ENCODE assay signal across 23 cellular contexts in the genomic region with DNA sequence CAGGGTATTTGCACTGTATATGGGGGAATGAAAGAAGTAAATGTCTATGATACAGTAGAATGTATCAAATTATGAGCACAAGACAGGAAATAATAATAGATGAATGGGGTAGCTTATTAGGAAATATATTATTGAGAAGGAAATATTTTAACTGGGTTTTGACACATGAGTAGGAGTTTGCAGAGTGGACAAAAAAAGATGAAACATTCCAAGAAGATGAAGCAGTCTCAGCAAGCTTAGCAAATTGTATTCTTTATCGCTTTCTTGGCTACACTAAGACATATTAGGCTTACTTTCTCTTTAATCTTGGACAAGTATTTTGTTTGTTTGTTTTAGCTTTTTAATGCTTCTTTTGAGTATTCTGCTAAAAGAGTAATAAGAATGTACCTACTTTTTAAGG. TPM values are rescaled to one million over a fixed set of nuclear protein-coding genes. Genes with fewer than 3 reads are reported as not detected.
DNase-seq lines count a peak whose midpoint lies in the region; ATAC-seq, FAIRE-seq and TF ChIP-seq lines count a peak whose summit lies in the region.
"Had no signal": no experiment of that assay in that cellular context is flagged by ENCODE, and none has a peak within 500 bp of the region (broad histone marks: within the 10 kb centered on the region; RNA-seq: fewer than 3 reads in every experiment).

No MANE protein-coding gene starts in this region.

- WGBS in SK-N-SH (ENCODE audit: low lambda C conversion rate), result 55% methylated on average over 1 of the region's 1 CpG
- WGBS in mammary epithelial cell (ENCODE audit: low coverage, missing lambda C conversion rate), result 91% methylated on average over 1 of the region's 1 CpG

- in situ Hi-C loops in mammary epithelial cell (cut with MboI; ENCODE audit: low sequenced_read_pairs in 2 of 2), result no loop called here

- H3K4me1 ChIP-seq in SK-N-SH (ENCODE audit: control insufficient read depth in 1 of 2, insufficient read depth in 2 of 2, low read depth in 1 of 2, low read length in 1 of 2) (peaks cover 0 to 3% of the 10 kb centered on the region in 2 experiments; a peak in 1 of 4 replicates), SJSA1 (replicated peaks) (peaks cover 21% of the 10 kb centered on the region), keratinocyte (ENCODE audit: control insufficient read depth, extremely low read depth, insufficient read depth, low read length) (peaks cover 21% of the 10 kb centered on the region), mammary epithelial cell (ENCODE audit: insufficient read depth, low read length) (peaks cover 10% of the 10 kb centered on the region)

- H3K4me2 ChIP-seq in SK-N-SH (no peak overlapping the region), keratinocyte (ENCODE audit: control insufficient read depth, extremely low read depth, insufficient read depth, low read depth, low read length) (no peak overlapping the region), mammary epithelial cell (ENCODE audit: insufficient read depth, low read depth, low read length) (no peak overlapping the region)

- CTCF ChIA-PET in SK-N-SH (lab: Yijun Ruan, JAX) (no interaction called here), mammary epithelial cell (lab: Charles Lee; ENCODE audit: low non-redundant PET) (no interaction called here)

- no peak for TF ChIP-seq EP300 in SK-N-SH (IDR thresholded peaks at IDR 0.05; ENCODE audit: borderline replicate concordance in 1 of 2, low read depth in 1 of 2, low read length in 1 of 2)

- POLR2A ChIA-PET in SK-N-SH (lab: Yijun Ruan, JAX), result no interaction called here

- no peak for TF ChIP-seq CTCF in SK-N-SH (IDR thresholded peaks at IDR 0.05)
- no peak for TF ChIP-seq CTCF in keratinocyte (optimal IDR thresholded peaks at IDR 0.05 in 1 of 3, IDR thresholded peaks at IDR 0.05 in 1 of 3, conservative IDR thresholded peaks at IDR 0.05 in 1 of 3; ENCODE audit: extremely low read depth in 1 of 3, insufficient read depth in 2 of 3, low read length in 3 of 3)
- TF ChIP-seq CTCF in mammary epithelial cell (conservative IDR thresholded peaks at IDR 0.05 in 1 of 2, IDR thresholded peaks at IDR 0.05 in 1 of 2; ENCODE audit: extremely low read depth in 1 of 2, insufficient read depth in 1 of 2, low read depth in 1 of 2, low read length in 2 of 2), result no peak

- H2AFZ ChIP-seq in SK-N-SH (ENCODE audit: low read depth) (no peak overlapping the region), keratinocyte (ENCODE audit: control insufficient read depth, low read length) (no peak overlapping the region), mammary epithelial cell (ENCODE audit: low read depth, low read length) (no peak overlapping the region)

- H3K79me2 ChIP-seq in SK-N-SH (ENCODE audit: insufficient read depth) (no peaks in the 10 kb centered on the region), keratinocyte (ENCODE audit: control insufficient read depth, insufficient read depth, low read length) (no peaks in the 10 kb centered on the region), mammary epithelial cell (ENCODE audit: insufficient read depth, low read length) (no peaks in the 10 kb centered on the region)

- H3K4me3 ChIP-seq in SK-N-SH (ENCODE audit: low read depth in 2 of 2, low read length in 1 of 2) (no peak overlapping the region), SJSA1 (no peak overlapping the region), keratinocyte (ENCODE audit: control insufficient read depth in 2 of 3, extremely low read depth in 1 of 3, insufficient read depth in 2 of 3, low read depth in 1 of 3, low read length in 3 of 3) (no peak overlapping the region), mammary epithelial cell (replicated peaks in 1 of 3; ENCODE audit: insufficient read depth in 1 of 3, low read depth in 2 of 3, low read length in 3 of 3) (no peak overlapping the region)
- H3K4me3 ChIP-seq: MG63, SJCRH30 had no signal

- no peaks in the 10 kb centered on the region for H3K9me1 ChIP-seq in keratinocyte (ENCODE audit: control insufficient read depth, extremely low read depth, insufficient read depth, low read length)

- FAIRE-seq in keratinocyte (lab: Jason Lieb, UNC), result no peak
- FAIRE-seq: GM12891, H1 had no signal

- no peaks in the 10 kb centered on the region for H4K20me1 ChIP-seq in SK-N-SH (ENCODE audit: insufficient read depth)
- H4K20me1 ChIP-seq in keratinocyte (ENCODE audit: control insufficient read depth, extremely low read depth, insufficient read depth, low read length), result no peaks in the 10 kb centered on the region
- H4K20me1 ChIP-seq in mammary epithelial cell (ENCODE audit: insufficient read depth, low read length), result no peaks in the 10 kb centered on the region

- intact Hi-C loops in mammary epithelial cell (cut with micrococcal nuclease), result no loop called here

- dilution Hi-C loops in keratinocyte (cut with MboI; ENCODE audit: extremely low pct_ligation_motif_present, low sequenced_read_pairs) (no loop called here), mammary epithelial cell (cut with HindIII; ENCODE audit: low sequenced_read_pairs) (no loop called here)

- BruUV-seq in mammary epithelial cell (replicated peaks; lab: Mats Ljungman, UMichigan), result no TSS peak

- H3K36me3 ChIP-seq in SK-N-SH (replicated peaks in 1 of 2; ENCODE audit: control insufficient read depth in 1 of 2, insufficient read depth in 2 of 2, low read length in 1 of 2) (no peaks in the 10 kb centered on the region), SJSA1 (no peaks in the 10 kb centered on the region), keratinocyte (ENCODE audit: control insufficient read depth in 2 of 2, extremely low read depth in 1 of 2, insufficient read depth in 2 of 2, low read length in 2 of 2) (no peaks in the 10 kb centered on the region), mammary epithelial cell (ENCODE audit: insufficient read depth, low read length) (no peaks in the 10 kb centered on the region)
- H3K36me3 ChIP-seq: MG63, SJCRH30 had no signal

- H3K9me2 ChIP-seq in SK-N-SH, result no peaks in the 10 kb centered on the region

- no peaks in the 10 kb centered on the region for H3K27me3 ChIP-seq in SK-N-SH (ENCODE audit: insufficient read depth)
- no peaks in the 10 kb centered on the region for H3K27me3 ChIP-seq in SJSA1 (replicated peaks)
- H3K27me3 ChIP-seq in keratinocyte (ENCODE audit: control insufficient read depth, extremely low read depth, insufficient read depth, low read length), result no peaks in the 10 kb centered on the region
- H3K27me3 ChIP-seq in mammary epithelial cell (ENCODE audit: insufficient read depth, low read length), result no peaks in the 10 kb centered on the region
- H3K27me3 ChIP-seq: MG63, SJCRH30 had no signal

- ATAC-seq in SK-N-SH treated with all-trans-retinoic acid at 6 μM for 48 hours, result no peak
- no peak for ATAC-seq in HG03196 (IDR thresholded peaks at IDR 0.05; ENCODE audit: unreplicated experiment)
- ATAC-seq: T-cell had no signal

- DNase-seq in SK-N-SH, result no peak
- DNase-seq in SJSA1 (ENCODE audit: low read depth in 1 of 2, low spot score in 2 of 2), result peak in 1 of 2 experiments; percentile 46
- no peak for DNase-seq in keratinocyte (ENCODE audit: low read depth, low spot score)
- no peak for DNase-seq in mammary epithelial cell
- DNase-seq in stimulated activated CD8-positive, alpha-beta memory T cell treated with anti-CD3 and anti-CD28 coated beads, Interleukin-4, amount 100 ng/mL, for 48 hours, result no peak
- no peak for DNase-seq in NCI-H2081 (lab: John Stamatoyannopoulos, UW)
- DNase-seq: CD4-positive, alpha-beta memory T cell; Karpas-422; MG63; NCI-H1105; NCI-H1694; NCI-H2107; NCI-H2227 treated with DMSO at 0.1 percent for 48 hours; NCI-H524 treated with DMSO at 0.1 percent for 48 hours; SJCRH30; T-cell had no signal

- no peak for TF ChIP-seq RAD21 in SK-N-SH (IDR thresholded peaks at IDR 0.05; ENCODE audit: low read length)

- no peak overlapping the region for H3K27ac ChIP-seq in SK-N-SH (ENCODE audit: low read depth in 2 of 2, low read length in 1 of 2)
- H3K27ac ChIP-seq in SJSA1, result peak overlapping the region; percentile 56
- peak overlapping the region; percentile 8 for H3K27ac ChIP-seq in keratinocyte (ENCODE audit: control insufficient read depth, insufficient read depth, low read length)
- H3K27ac ChIP-seq in mammary epithelial cell (ENCODE audit: insufficient read depth, low read depth, low read length), result no peak overlapping the region
- H3K27ac ChIP-seq: 22Rv1, SJCRH30 had no signal

- peaks cover 5% of the 10 kb centered on the region for H3F3A ChIP-seq in SK-N-SH (replicated peaks; ENCODE audit: insufficient read depth)

- H3K9ac ChIP-seq in SK-N-SH (no peak overlapping the region), keratinocyte (ENCODE audit: control insufficient read depth, extremely low read depth, insufficient read depth, low read length) (no peak overlapping the region), mammary epithelial cell (ENCODE audit: insufficient read depth, low read length) (no peak overlapping the region)

- no peaks in the 10 kb centered on the region for H3K9me3 ChIP-seq in SK-N-SH
- H3K9me3 ChIP-seq in SJSA1 (replicated peaks), result no peaks in the 10 kb centered on the region
- H3K9me3 ChIP-seq in keratinocyte (ENCODE audit: control insufficient read depth, low read depth, low read length), result no peaks in the 10 kb centered on the region
- H3K9me3 ChIP-seq in mammary epithelial cell (replicated peaks; ENCODE audit: insufficient read depth, low read length), result no peaks in the 10 kb centered on the region

RNA-seq across cellular contexts. Expression of gene KRTAP4-9, which starts 1.3 kb away (rescaled TPM):
- polyA plus RNA-seq in SK-N-SH (2012; rRNA removed), result not detected in 2 replicates
- polyA plus RNA-seq in SK-N-SH (2012; cell fraction: cytosol; rRNA removed), result not detected in 2 replicates
- not detected in 2 replicates for polyA plus RNA-seq in SK-N-SH (2012; cell fraction: nucleus; rRNA removed)
- not detected in 2 replicates for total RNA-seq in SJSA1 (2014; rRNA removed; shearing (Covaris generic))
- not detected in 3 replicates for polyA plus RNA-seq in keratinocyte
- not detected for polyA plus RNA-seq in keratinocyte (2011; ENCODE audit: low read depth)
- not detected in 2 replicates for polyA plus RNA-seq in keratinocyte (2011; cell fraction: cytosol; rRNA removed)
- polyA plus RNA-seq in keratinocyte (2011; cell fraction: nucleus; rRNA removed), result not detected in 2 replicates
- not detected in 2 replicates for polyA plus RNA-seq in keratinocyte (2012; ENCODE audit: low replicate concordance)
- polyA minus RNA-seq in keratinocyte, result not detected in 3 replicates
- not detected for polyA minus RNA-seq in keratinocyte (2011; cell fraction: cytosol; rRNA and poly(A)+ RNA removed)
- polyA minus RNA-seq in keratinocyte (2011; cell fraction: nucleus; rRNA and poly(A)+ RNA removed), result not detected in 2 replicates
- not detected for total RNA-seq in mammary epithelial cell
- not detected for polyA plus RNA-seq in mammary epithelial cell
- polyA minus RNA-seq in mammary epithelial cell, result not detected
- total RNA-seq: CD4-positive, alpha-beta memory T cell; H1; HT-29; SJCRH30; T-cell had no signal
- polyA plus RNA-seq: BJ; CD4-positive, alpha-beta memory T cell; H1 had no signal

RNA-seq across cellular contexts. Expression of gene KRTAP4-16, which starts 1.9 kb away (rescaled TPM):
- polyA plus RNA-seq in SK-N-SH (2012; rRNA removed) (not detected in 2 replicates), keratinocyte (not detected in 3 replicates), mammary epithelial cell (not detected)
- not detected in 2 replicates for polyA plus RNA-seq in SK-N-SH (2012; cell fraction: cytosol; rRNA removed)
- polyA plus RNA-seq in SK-N-SH (2012; cell fraction: nucleus; rRNA removed), result not detected in 2 replicates
- total RNA-seq in SJSA1 (2014; rRNA removed; shearing (Covaris generic)), result not detected in 2 replicates
- not detected for polyA plus RNA-seq in keratinocyte (2011; ENCODE audit: low read depth)
- polyA plus RNA-seq in keratinocyte (2011; cell fraction: cytosol; rRNA removed), result not detected in 2 replicates
- not detected in 2 replicates for polyA plus RNA-seq in keratinocyte (2011; cell fraction: nucleus; rRNA removed)
- not detected in 2 replicates for polyA plus RNA-seq in keratinocyte (2012; ENCODE audit: low replicate concordance)
- polyA minus RNA-seq in keratinocyte (not detected in 3 replicates), mammary epithelial cell (not detected)
- not detected for polyA minus RNA-seq in keratinocyte (2011; cell fraction: cytosol; rRNA and poly(A)+ RNA removed)
- not detected in 2 replicates for polyA minus RNA-seq in keratinocyte (2011; cell fraction: nucleus; rRNA and poly(A)+ RNA removed)
- not detected for total RNA-seq in mammary epithelial cell
- total RNA-seq: CD4-positive, alpha-beta memory T cell; H1; HT-29; SJCRH30; T-cell had no signal
- polyA plus RNA-seq: BJ; CD4-positive, alpha-beta memory T cell; H1 had no signal

RNA-seq across cellular contexts. Expression of gene KRTAP4-8, which starts 6.0 kb away (rescaled TPM):
- polyA plus RNA-seq in SK-N-SH (2012; rRNA removed) (not detected in 2 replicates), keratinocyte (not detected in 3 replicates), mammary epithelial cell (not detected)
- polyA plus RNA-seq in SK-N-SH (2012; cell fraction: cytosol; rRNA removed), result not detected in 2 replicates
- polyA plus RNA-seq in SK-N-SH (2012; cell fraction: nucleus; rRNA removed), result 0.04 and 0.08 TPM in 2 replicates
- total RNA-seq in SJSA1 (2014; rRNA removed; shearing (Covaris generic)), result not detected in 2 replicates
- not detected for polyA plus RNA-seq in keratinocyte (2011; ENCODE audit: low read depth)
- polyA plus RNA-seq in keratinocyte (2011; cell fraction: cytosol; rRNA removed), result not detected in 2 replicates
- not detected in 2 replicates for polyA plus RNA-seq in keratinocyte (2011; cell fraction: nucleus; rRNA removed)
- polyA plus RNA-seq in keratinocyte (2012; ENCODE audit: low replicate concordance), result not detected in 2 replicates
- polyA minus RNA-seq in keratinocyte (not detected in 3 replicates), mammary epithelial cell (not detected)
- not detected for polyA minus RNA-seq in keratinocyte (2011; cell fraction: cytosol; rRNA and poly(A)+ RNA removed)
- polyA minus RNA-seq in keratinocyte (2011; cell fraction: nucleus; rRNA and poly(A)+ RNA removed), result not detected in 2 replicates
- not detected for total RNA-seq in mammary epithelial cell
- total RNA-seq: CD4-positive, alpha-beta memory T cell; H1; HT-29; SJCRH30; T-cell had no signal
- polyA plus RNA-seq: BJ; CD4-positive, alpha-beta memory T cell; H1 had no signal

RNA-seq across cellular contexts. Expression of gene KRTAP4-11, which starts 14.3 kb away (rescaled TPM):
- not detected in 2 replicates for polyA plus RNA-seq in SK-N-SH (2012; rRNA removed)
- not detected in 2 replicates for polyA plus RNA-seq in SK-N-SH (2012; cell fraction: cytosol; rRNA removed)
- not detected in 2 replicates for polyA plus RNA-seq in SK-N-SH (2012; cell fraction: nucleus; rRNA removed)
- not detected in 2 replicates for total RNA-seq in SJSA1 (2014; rRNA removed; shearing (Covaris generic))
- not detected in 3 replicates for polyA plus RNA-seq in keratinocyte
- polyA plus RNA-seq in keratinocyte (2011; ENCODE audit: low read depth), result not detected
- polyA plus RNA-seq in keratinocyte (2011; cell fraction: cytosol; rRNA removed), result not detected in 2 replicates
- not detected in 2 replicates for polyA plus RNA-seq in keratinocyte (2011; cell fraction: nucleus; rRNA removed)
- not detected in 2 replicates for polyA plus RNA-seq in keratinocyte (2012; ENCODE audit: low replicate concordance)
- not detected in 3 replicates for polyA minus RNA-seq in keratinocyte
- polyA minus RNA-seq in keratinocyte (2011; cell fraction: cytosol; rRNA and poly(A)+ RNA removed), result not detected
- polyA minus RNA-seq in keratinocyte (2011; cell fraction: nucleus; rRNA and poly(A)+ RNA removed), result not detected in 2 replicates
- total RNA-seq in mammary epithelial cell, result not detected
- not detected for polyA plus RNA-seq in mammary epithelial cell
- polyA minus RNA-seq in mammary epithelial cell, result not detected
- total RNA-seq: CD4-positive, alpha-beta memory T cell; H1; HT-29; SJCRH30; T-cell had no signal
- polyA plus RNA-seq: BJ; CD4-positive, alpha-beta memory T cell; H1 had no signal

RNA-seq across cellular contexts. Expression of gene KRTAP4-7, which starts 19.9 kb away (rescaled TPM):
- polyA plus RNA-seq in SK-N-SH (2012; rRNA removed) (not detected in 2 replicates), keratinocyte (not detected in 3 replicates), mammary epithelial cell (not detected)
- polyA plus RNA-seq in SK-N-SH (2012; cell fraction: cytosol; rRNA removed), result not detected in 2 replicates
- polyA plus RNA-seq in SK-N-SH (2012; cell fraction: nucleus; rRNA removed), result not detected in 2 replicates
- not detected in 2 replicates for total RNA-seq in SJSA1 (2014; rRNA removed; shearing (Covaris generic))
- polyA plus RNA-seq in keratinocyte (2011; ENCODE audit: low read depth), result not detected
- polyA plus RNA-seq in keratinocyte (2011; cell fraction: cytosol; rRNA removed), result not detected in 2 replicates
- polyA plus RNA-seq in keratinocyte (2011; cell fraction: nucleus; rRNA removed), result not detected in 2 replicates
- polyA plus RNA-seq in keratinocyte (2012; ENCODE audit: low replicate concordance), result not detected in 2 replicates
- polyA minus RNA-seq in keratinocyte (not detected in 3 replicates), mammary epithelial cell (not detected)
- polyA minus RNA-seq in keratinocyte (2011; cell fraction: cytosol; rRNA and poly(A)+ RNA removed), result not detected
- polyA minus RNA-seq in keratinocyte (2011; cell fraction: nucleus; rRNA and poly(A)+ RNA removed), result not detected in 2 replicates
- total RNA-seq in mammary epithelial cell, result not detected
- total RNA-seq: CD4-positive, alpha-beta memory T cell; H1; HT-29; T-cell had no signal
- polyA plus RNA-seq: BJ; CD4-positive, alpha-beta memory T cell; H1 had no signal

Comparison
In these comparisons a context has a peak if more than half of its experiments do, and no peak if none do; other contexts are left out.
1. H3K27ac ChIP-seq: peak in SJSA1 (single experiment) and keratinocyte (single experiment); none in SK-N-SH (0 of 2) and mammary epithelial cell (single experiment).